1 cellular context compared by ENCODE assay signal in genomic region chr7:23021581-23021980, GRCh38.
TF ChIP-seq lines count a peak whose summit lies in the region.

No MANE protein-coding gene starts in this region.

TF ChIP-seq in SK-N-SH treated with all-trans-retinoic acid at 6 μM for 48 hours, 23 proteins besides CTCF, POLR2A, EP300 and RAD21 (continued from another document):
- TF ChIP-seq, protein P1, sequence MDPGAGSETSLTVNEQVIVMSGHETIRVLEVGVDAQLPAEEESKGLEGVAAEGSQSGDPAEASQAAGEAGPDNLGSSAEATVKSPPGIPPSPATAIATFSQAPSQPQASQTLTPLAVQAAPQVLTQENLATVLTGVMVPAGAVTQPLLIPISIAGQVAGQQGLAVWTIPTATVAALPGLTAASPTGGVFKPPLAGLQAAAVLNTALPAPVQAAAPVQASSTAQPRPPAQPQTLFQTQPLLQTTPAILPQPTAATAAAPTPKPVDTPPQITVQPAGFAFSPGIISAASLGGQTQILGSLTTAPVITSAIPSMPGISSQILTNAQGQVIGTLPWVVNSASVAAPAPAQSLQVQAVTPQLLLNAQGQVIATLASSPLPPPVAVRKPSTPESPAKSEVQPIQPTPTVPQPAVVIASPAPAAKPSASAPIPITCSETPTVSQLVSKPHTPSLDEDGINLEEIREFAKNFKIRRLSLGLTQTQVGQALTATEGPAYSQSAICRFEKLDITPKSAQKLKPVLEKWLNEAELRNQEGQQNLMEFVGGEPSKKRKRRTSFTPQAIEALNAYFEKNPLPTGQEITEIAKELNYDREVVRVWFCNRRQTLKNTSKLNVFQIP (CRISPR knock-in tag; IDR thresholded peaks at IDR 0.05; ENCODE audit: borderline replicate concordance, low read depth) = no peak
- TF ChIP-seq CSDC2 (CRISPR knock-in tag; IDR thresholded peaks at IDR 0.05) (no peak), RARB (CRISPR knock-in tag; IDR thresholded peaks at IDR 0.05) (no peak), ZNF565 (CRISPR knock-in tag; conservative IDR thresholded peaks at IDR 0.05; ENCODE audit: low read depth) (no peak), ZC3H10 (CRISPR knock-in tag; IDR thresholded peaks at IDR 0.05) (no peak), TOX (CRISPR knock-in tag; IDR thresholded peaks at IDR 0.05; ENCODE audit: borderline replicate concordance) (no peak), ZFP30 (CRISPR knock-in tag; IDR thresholded peaks at IDR 0.05) (no peak), SNAI2 (CRISPR knock-in tag; IDR thresholded peaks at IDR 0.05) (no peak), ZNF70 (CRISPR knock-in tag; IDR thresholded peaks at IDR 0.05) (no peak), ISL1 (CRISPR knock-in tag; IDR thresholded peaks at IDR 0.05) (no peak)
- TF ChIP-seq, protein P2, sequence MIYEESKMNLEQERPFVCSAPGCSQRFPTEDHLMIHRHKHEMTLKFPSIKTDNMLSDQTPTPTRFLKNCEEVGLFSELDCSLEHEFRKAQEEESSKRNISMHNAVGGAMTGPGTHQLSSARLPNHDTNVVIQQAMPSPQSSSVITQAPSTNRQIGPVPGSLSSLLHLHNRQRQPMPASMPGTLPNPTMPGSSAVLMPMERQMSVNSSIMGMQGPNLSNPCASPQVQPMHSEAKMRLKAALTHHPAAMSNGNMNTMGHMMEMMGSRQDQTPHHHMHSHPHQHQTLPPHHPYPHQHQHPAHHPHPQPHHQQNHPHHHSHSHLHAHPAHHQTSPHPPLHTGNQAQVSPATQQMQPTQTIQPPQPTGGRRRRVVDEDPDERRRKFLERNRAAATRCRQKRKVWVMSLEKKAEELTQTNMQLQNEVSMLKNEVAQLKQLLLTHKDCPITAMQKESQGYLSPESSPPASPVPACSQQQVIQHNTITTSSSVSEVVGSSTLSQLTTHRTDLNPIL (CRISPR knock-in tag; IDR thresholded peaks at IDR 0.05; ENCODE audit: low read depth) = no peak
